ENCODE assay signal across 8 cellular contexts in the genomic region with DNA sequence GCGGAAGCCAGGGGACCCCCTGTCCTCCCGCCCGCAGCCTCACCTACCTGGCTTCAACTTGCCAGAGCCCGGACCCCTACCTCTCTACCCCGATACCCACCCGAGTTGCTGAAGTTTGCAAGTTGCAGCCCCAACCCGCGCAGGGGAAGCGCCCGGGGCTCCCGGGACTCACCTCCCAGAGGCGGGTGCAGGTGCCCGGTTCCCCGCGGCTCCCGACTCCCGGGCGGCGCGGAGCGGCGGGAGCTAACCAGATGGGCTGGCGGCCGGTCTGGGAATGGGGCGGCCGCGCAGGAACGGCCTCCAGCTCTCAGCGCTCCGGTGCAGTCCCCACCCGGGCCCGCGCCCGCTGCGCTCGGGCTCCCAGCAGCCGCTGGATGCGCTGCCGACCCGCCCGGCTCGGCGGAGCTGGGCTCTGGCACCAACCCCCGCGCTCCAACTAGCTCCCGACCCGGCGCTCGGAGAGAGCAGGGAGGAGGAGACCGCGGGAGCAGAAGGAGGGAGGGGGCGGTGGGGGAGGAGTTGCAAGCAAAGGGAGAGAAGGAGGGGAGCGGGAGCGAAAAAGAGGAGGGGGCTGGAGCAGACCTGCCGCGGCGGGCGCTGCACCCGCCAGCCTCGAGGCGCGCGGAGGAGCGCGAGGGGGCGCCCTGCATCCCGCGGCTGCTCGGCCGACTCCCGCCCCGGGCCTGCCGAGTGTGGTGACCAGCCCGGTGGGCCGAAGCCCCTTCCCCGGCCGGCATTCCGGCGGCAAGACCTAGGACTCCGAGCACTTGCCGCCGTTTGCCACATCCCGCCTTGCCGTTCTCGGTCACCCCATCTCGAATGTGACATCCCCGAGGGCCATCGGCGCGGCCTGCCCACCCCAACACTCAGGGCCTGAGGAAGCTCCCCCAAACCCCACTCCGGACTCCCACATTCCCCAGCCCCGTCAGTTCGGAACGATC. TPM values are rescaled to one million over a fixed set of nuclear protein-coding genes. Genes with fewer than 3 reads are reported as not detected.
DNase-seq lines count a peak whose midpoint lies in the region; ATAC-seq and TF ChIP-seq lines count a peak whose summit lies in the region.

A gene with protein sequence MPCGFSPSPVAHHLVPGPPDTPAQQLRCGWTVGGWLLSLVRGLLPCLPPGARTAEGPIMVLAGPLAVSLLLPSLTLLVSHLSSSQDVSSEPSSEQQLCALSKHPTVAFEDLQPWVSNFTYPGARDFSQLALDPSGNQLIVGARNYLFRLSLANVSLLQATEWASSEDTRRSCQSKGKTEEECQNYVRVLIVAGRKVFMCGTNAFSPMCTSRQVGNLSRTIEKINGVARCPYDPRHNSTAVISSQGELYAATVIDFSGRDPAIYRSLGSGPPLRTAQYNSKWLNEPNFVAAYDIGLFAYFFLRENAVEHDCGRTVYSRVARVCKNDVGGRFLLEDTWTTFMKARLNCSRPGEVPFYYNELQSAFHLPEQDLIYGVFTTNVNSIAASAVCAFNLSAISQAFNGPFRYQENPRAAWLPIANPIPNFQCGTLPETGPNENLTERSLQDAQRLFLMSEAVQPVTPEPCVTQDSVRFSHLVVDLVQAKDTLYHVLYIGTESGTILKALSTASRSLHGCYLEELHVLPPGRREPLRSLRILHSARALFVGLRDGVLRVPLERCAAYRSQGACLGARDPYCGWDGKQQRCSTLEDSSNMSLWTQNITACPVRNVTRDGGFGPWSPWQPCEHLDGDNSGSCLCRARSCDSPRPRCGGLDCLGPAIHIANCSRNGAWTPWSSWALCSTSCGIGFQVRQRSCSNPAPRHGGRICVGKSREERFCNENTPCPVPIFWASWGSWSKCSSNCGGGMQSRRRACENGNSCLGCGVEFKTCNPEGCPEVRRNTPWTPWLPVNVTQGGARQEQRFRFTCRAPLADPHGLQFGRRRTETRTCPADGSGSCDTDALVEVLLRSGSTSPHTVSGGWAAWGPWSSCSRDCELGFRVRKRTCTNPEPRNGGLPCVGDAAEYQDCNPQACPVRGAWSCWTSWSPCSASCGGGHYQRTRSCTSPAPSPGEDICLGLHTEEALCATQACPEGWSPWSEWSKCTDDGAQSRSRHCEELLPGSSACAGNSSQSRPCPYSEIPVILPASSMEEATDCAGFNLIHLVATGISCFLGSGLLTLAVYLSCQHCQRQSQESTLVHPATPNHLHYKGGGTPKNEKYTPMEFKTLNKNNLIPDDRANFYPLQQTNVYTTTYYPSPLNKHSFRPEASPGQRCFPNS (minus strand): TSS at position 472 of the 941 bp plus-strand sequence. CDS start 66,500 bp downstream, outside the sequence.

- H3K4me3 ChIP-seq in HCT116 (replicated peaks in 1 of 2; ENCODE audit: low read depth in 1 of 2, low read length in 2 of 2) (peak within 1 kb of the TSS; percentile 40 to 58), dorsolateral prefrontal cortex (peak within 1 kb of the TSS; percentile 48 to 80 (median 69)), suprapubic skin (peak within 1 kb of the TSS; percentile 53)

- TF ChIP-seq POLR2A in HCT116 (IDR thresholded peaks at IDR 0.05; ENCODE audit: borderline replicate concordance, extremely low read depth, insufficient read depth, insufficient read length): no peak
- no peak for TF ChIP-seq POLR2A in suprapubic skin (IDR thresholded peaks at IDR 0.05)

- H3K9me3 ChIP-seq in HCT116 (ENCODE audit: control insufficient read depth in 1 of 2, insufficient read depth in 1 of 2, low read depth in 1 of 2, low read length in 2 of 2): no peaks in the 10 kb centered on the region
- no peaks in the 10 kb centered on the region for H3K9me3 ChIP-seq in suprapubic skin

- no peaks in the 10 kb centered on the region for H3K9me3 Mint-ChIP-seq in T-cell

- H3K79me2 ChIP-seq in HCT116 (ENCODE audit: insufficient read depth, low read length): no peaks in the 10 kb centered on the region

- DNase-seq in HCT116 (ENCODE audit: low read depth, low spot score) (no peak), T-cell (peak in 9 of 34 experiments; percentile 1 to 24 (median 8)), dorsolateral prefrontal cortex (peak in 4 of 10 donors; percentile 18 to 72 (median 46)), lung microvascular endothelial cell (ENCODE audit: low read depth in 2 of 2) (peak; percentile 23 to 38), suprapubic skin (ENCODE audit: low spot score in 2 of 2) (no peak), KG1 (lab: John Stamatoyannopoulos, UW) (no peak)

- under 1% methylated on average over 71 of the region's 94 CpGs for WGBS in suprapubic skin

- no TSS peak for BruUV-seq in HCT116 (replicated peaks; lab: Mats Ljungman, UMichigan)

- H3K4me1 ChIP-seq in HCT116 (ENCODE audit: control insufficient read depth in 1 of 2, insufficient read depth in 2 of 2, low read length in 2 of 2) (peaks cover 4 to 16% of the 10 kb centered on the region in 2 experiments; a peak in 3 of 4 replicates), suprapubic skin (peaks cover 31% of the 10 kb centered on the region)

- H4K20me1 ChIP-seq in HCT116 (ENCODE audit: insufficient read depth): no peaks in the 10 kb centered on the region

- H3K27me3 Mint-ChIP-seq in T-cell: peaks cover 41 to 58% of the 10 kb centered on the region in 2 donors

- intact Hi-C loops in HCT116 (cut with micrococcal nuclease): loop anchor here (1.0 to 5.0 kb wide), 5 partner anchors 85 to 1480 kb away; a partner anchor contains a TSS
- intact Hi-C loops in dorsolateral prefrontal cortex (cut with DNase I): loop anchor here (2.0 to 10.0 kb wide), 4 partner anchors 85 to 1480 kb away; a partner anchor contains a TSS

- peaks cover 16 to 21% (median 17%) of the 10 kb centered on the region in 3 donors for H3K4me1 Mint-ChIP-seq in T-cell

- no peaks in the 10 kb centered on the region for H3K36me3 ChIP-seq in HCT116 (ENCODE audit: control insufficient read depth in 1 of 2, insufficient read depth in 2 of 2, low read length in 2 of 2)
- H3K36me3 ChIP-seq in suprapubic skin: no peaks in the 10 kb centered on the region

- H3K4me3 Mint-ChIP-seq in T-cell: peak within 1 kb of the TSS; percentile 72 to 81 (median 73)

- H3K36me3 Mint-ChIP-seq in T-cell: no peaks in the 10 kb centered on the region

- POLR2A ChIA-PET in HCT116 (lab: Charles Lee) (no interaction called here), T-cell (lab: Charles Lee) (no interaction called here)

- peak within 1 kb of the TSS; percentile 27 for H3K9ac ChIP-seq in HCT116 (ENCODE audit: low read length)

- ATAC-seq in HCT116: peak; percentile 79
- ATAC-seq in T-cell (replicated peaks in 1 of 4): peak; percentile 40 to 67 (median 48)
- ATAC-seq in HG03457 (IDR thresholded peaks at IDR 0.05; ENCODE audit: unreplicated experiment): no peak

- peak within 1 kb of the TSS; percentile 84 for H3K4me2 ChIP-seq in HCT116 (ENCODE audit: low read length)

- H3K27ac Mint-ChIP-seq in T-cell: no peak within 1 kb of the TSS

- no peaks in the 10 kb centered on the region for H3K9me2 ChIP-seq in HCT116 (ENCODE audit: insufficient read depth)

- RAD21 ChIA-PET in HCT116 (lab: Charles Lee; ENCODE audit: low non-redundant PET in 1 of 2, low total read pairs in 2 of 2, uncharacterized antibody in 2 of 2, unreplicated experiment in 2 of 2): interaction anchor here in 1 of 2 experiments (0.6 kb wide), 2 partner anchors 232 to 269 kb away, joined by 3 to 7 read pairs; no protein-coding TSS in a partner anchor

- TF ChIP-seq EP300 in suprapubic skin (IDR thresholded peaks at IDR 0.05): no peak

- peak; percentile 14; the same call in 1 of the 2 replicates for TF ChIP-seq RAD21 in HCT116 (IDR thresholded peaks at IDR 0.05; ENCODE audit: low read depth)

- H3K27ac ChIP-seq in C4-2B: no peak within 1 kb of the TSS
- no peak within 1 kb of the TSS; the same call in 1 of the 2 replicates for H3K27ac ChIP-seq in HCT116 (ENCODE audit: low read depth, low read length)
- peak within 1 kb of the TSS in 40 of 59 donors; percentile 2 to 77 (median 50) for H3K27ac ChIP-seq in dorsolateral prefrontal cortex
- H3K27ac ChIP-seq in suprapubic skin: no peak within 1 kb of the TSS

- TF ChIP-seq CTCF in C4-2B (conservative IDR thresholded peaks at IDR 0.05): peak; percentile 54; the same call in 1 of the 2 replicates
- TF ChIP-seq CTCF in HCT116 (IDR thresholded peaks at IDR 0.05 in 2 of 3, conservative IDR thresholded peaks at IDR 0.05 in 1 of 3; ENCODE audit: borderline replicate concordance in 1 of 3, insufficient read depth in 1 of 3, low read depth in 2 of 3, low read length in 2 of 3): peak in 2 of 3 experiments; percentile 28 to 34; a peak in 3 of 6 replicates
- TF ChIP-seq CTCF in dorsolateral prefrontal cortex (IDR thresholded peaks at IDR 0.05 in 54 of 56, conservative IDR thresholded peaks at IDR 0.05 in 2 of 56; ENCODE audit: low read depth in 1 of 56, partially characterized antibody in 56 of 56): peak in 51 of 56 donors; percentile 21 to 74 (median 50)
- peak in 1 of 2 donors; percentile 27 for TF ChIP-seq CTCF in suprapubic skin (IDR thresholded peaks at IDR 0.05)

- H2AFZ ChIP-seq in HCT116 (ENCODE audit: low read depth, low read length, poor library complexity, severe bottlenecking): peak within 1 kb of the TSS; percentile 85

- H3K27me3 ChIP-seq in HCT116 (ENCODE audit: insufficient read depth, low read length): peaks cover 24% of the 10 kb centered on the region; the same call in 1 of the 2 replicates
- peaks cover 0 to 26% (median 0%) of the 10 kb centered on the region in 45 donors for H3K27me3 ChIP-seq in dorsolateral prefrontal cortex
- peaks cover 90% of the 10 kb centered on the region for H3K27me3 ChIP-seq in suprapubic skin

- CTCF ChIA-PET in HCT116 (lab: Charles Lee): interaction anchor here (0.7 to 2.4 kb wide), 4 partner anchors 87 to 867 kb away, joined by 3 to 5 read pairs (median 4); no protein-coding TSS in a partner anchor
- CTCF ChIA-PET in T-cell (lab: Charles Lee): interaction anchor here (0.5 to 1.6 kb wide), 12 partner anchors 9 to 1482 kb away, joined by 3 to 9 read pairs (median 4); a partner anchor contains a TSS

TF ChIP-seq in HCT116, 20 proteins besides CTCF, POLR2A, EP300 and RAD21:
- TF ChIP-seq EZH2 (IDR thresholded peaks at IDR 0.05) (no peak), SIN3A (IDR thresholded peaks at IDR 0.05; ENCODE audit: low read depth) (no peak), EGR1 (IDR thresholded peaks at IDR 0.05; ENCODE audit: low read depth) (no peak)
TF ChIP-seq in HCT116: peak in this region for 0.

RNA-seq across cellular contexts. Expression of the gene that starts here (rescaled TPM):
- total RNA-seq in HCT116 (2021; ENCODE audit: unreplicated experiment) (0.15 TPM), T-cell (under 1 TPM in 4 of 5 donors, not detected in 1; 0.08 to 0.32 (median 0.21) TPM), dorsolateral prefrontal cortex (10 to 100 TPM in 115 of 120 experiments, 1 to 10 TPM in 5; 7.1 to 30.8 (median 17.0) TPM), lung microvascular endothelial cell (under 0.01 TPM in 2 replicates), suprapubic skin (1 to 10 TPM in 3 of 4 donors, not detected in 1; 1.4 to 2.0 (median 1.8) TPM)
- 0.07 and 0.09 TPM in 2 replicates for polyA plus RNA-seq in HCT116 (2012)

Comparison
In these comparisons a context has a peak if more than half of its experiments do, and no peak if none do; other contexts are left out.
1. Peak in ATAC-seq, H3K4me3 ChIP-seq, H3K9ac ChIP-seq and H3K4me2 ChIP-seq in HCT116; RNA of the gene not detected or under 1 TPM.
2. Peak in ATAC-seq in T-cell; RNA of the gene not detected or under 1 TPM.
3. Peak in DNase-seq in lung microvascular endothelial cell; RNA of the gene not detected or under 1 TPM.
4. H3K27ac ChIP-seq: peak in dorsolateral prefrontal cortex (40 of 59); none in C4-2B (single experiment), HCT116 (single experiment) and suprapubic skin (single experiment).
5. Peak in every context shown above with its lines, with median percentiles within 50 percentile points of each other: H3K4me3 ChIP-seq.